Comparison of ENCODE assay signal across 8 cellular contexts in the genomic region with DNA sequence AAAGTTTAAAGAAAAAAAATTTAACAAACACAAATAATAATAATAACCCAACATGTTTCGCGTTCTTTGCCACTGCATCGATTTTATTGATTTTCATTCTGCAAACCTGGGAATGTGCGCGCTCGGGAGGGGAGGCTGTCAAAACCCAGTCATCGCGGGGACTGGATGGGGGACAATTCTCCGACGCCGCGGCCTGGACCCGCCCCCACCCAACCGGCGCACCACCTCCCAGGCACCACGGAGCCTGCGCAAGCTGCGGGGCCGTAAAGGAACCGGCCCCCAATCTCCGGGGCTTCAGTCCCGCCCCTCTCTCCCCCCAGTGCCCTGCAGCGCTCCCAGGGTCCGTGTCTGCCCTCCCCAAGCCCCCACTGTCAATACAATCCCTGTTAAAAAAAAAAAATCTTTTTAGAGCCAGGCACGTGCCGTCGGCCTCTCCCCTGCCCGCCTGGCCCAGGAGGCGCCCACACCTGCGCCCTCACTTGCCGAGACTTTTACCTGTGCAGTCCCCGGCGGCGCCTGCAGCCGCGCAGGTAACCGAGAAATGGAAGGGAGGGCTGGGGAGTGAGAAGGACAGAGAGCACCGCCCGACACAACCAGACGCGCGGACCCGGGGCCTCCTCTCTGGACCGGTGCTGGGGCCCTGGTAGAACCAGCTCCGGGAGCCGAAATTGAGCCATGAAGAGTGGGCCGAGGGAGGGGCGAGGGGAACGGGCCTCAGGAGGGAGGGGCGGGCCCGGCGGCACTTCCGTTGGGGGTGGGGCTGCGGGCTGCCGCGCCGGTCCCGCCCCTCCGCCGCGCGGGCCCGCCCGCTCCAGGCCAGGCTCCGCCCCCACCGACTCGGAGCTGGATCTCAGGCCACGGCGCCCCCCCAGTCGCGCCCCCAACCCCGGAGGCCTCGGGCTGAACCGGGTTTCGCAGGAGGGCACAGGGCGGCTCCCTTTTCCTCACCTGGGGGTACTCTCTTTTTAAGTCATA. TPM values are rescaled to one million over a fixed set of nuclear protein-coding genes. Genes with fewer than 3 reads are reported as not detected.
A peak's percentile ranks its signal among the peaks of the same experiment; 100 is the strongest.
DNase-seq lines count a peak whose midpoint lies in the region; ATAC-seq, FAIRE-seq and TF ChIP-seq lines count a peak whose summit lies in the region.

No MANE protein-coding gene starts in this region.

- H3K27me3 ChIP-seq in BJ (ENCODE audit: control insufficient read depth, insufficient read depth, low read length), result peaks cover 10% of the 10 kb centered on the region

- DNase-seq in BJ (ENCODE audit: low read depth) (no peak), NB4 (ENCODE audit: low read depth) (peak; percentile 91), frontal cortex (ENCODE audit: low spot score in 2 of 2) (peak; percentile 79 to 85), nephron progenitor cell (peak; percentile 84), activated gamma-delta T cell (lab: John Stamatoyannopoulos, UW) (no peak)
- peak; percentile 33 for DNase-seq in activated CD8-positive, alpha-beta memory T cell treated with anti-CD3 and anti-CD28 coated beads, Interleukin-2, amount 50 U/mL, for 4 hours

- no peak for FAIRE-seq in frontal cortex (lab: Jason Lieb, UNC)

- peaks cover 46% of the 10 kb centered on the region for H3K4me1 Mint-ChIP-seq in nephron progenitor cell

- no peaks in the 10 kb centered on the region for H3K36me3 ChIP-seq in BJ (ENCODE audit: control insufficient read depth, insufficient read depth, low read length)

- POLR2A ChIA-PET in BJ (lab: Charles Lee), result no interaction called here

- TF ChIP-seq POLR2A in GM18505 (IDR thresholded peaks at IDR 0.05; ENCODE audit: borderline replicate concordance, extremely low read depth, insufficient read depth, insufficient read length) (no peak), NB4 (IDR thresholded peaks at IDR 0.05; ENCODE audit: extremely low read depth, insufficient read length) (peak; percentile 22)

- peaks cover 15% of the 10 kb centered on the region for H3K27me3 Mint-ChIP-seq in nephron progenitor cell (ENCODE audit: low read depth, poor library complexity)

- H3K4me3 ChIP-seq in BJ (ENCODE audit: low read depth, low read length) (peak overlapping the region; percentile 92), NB4 (ENCODE audit: low read depth, low read length) (peak overlapping the region; percentile 77)

- H3K27ac Mint-ChIP-seq in nephron progenitor cell, result peak overlapping the region; percentile 93

- H3K36me3 Mint-ChIP-seq in nephron progenitor cell (ENCODE audit: low read depth), result peaks cover 4% of the 10 kb centered on the region

- CTCF ChIA-PET in BJ (lab: Yijun Ruan, JAX), result no interaction called here

- H3K9me3 Mint-ChIP-seq in nephron progenitor cell, result no peaks in the 10 kb centered on the region

- TF ChIP-seq CTCF in BJ (IDR thresholded peaks at IDR 0.05; ENCODE audit: insufficient read depth, low read depth, low read length) (no peak), NB4 (IDR thresholded peaks at IDR 0.05; ENCODE audit: low read depth, low read length) (no peak), nephron progenitor cell (IDR thresholded peaks at IDR 0.05) (no peak)

- H3K4me3 Mint-ChIP-seq in nephron progenitor cell, result peak overlapping the region; percentile 85

- ATAC-seq in GM18505 (IDR thresholded peaks at IDR 0.05; ENCODE audit: unreplicated experiment), result peak; percentile 75
- no peak for ATAC-seq in GM18520 (IDR thresholded peaks at IDR 0.05; ENCODE audit: unreplicated experiment)

RNA-seq across cellular contexts. Expression of a gene that starts 7.6 kb away (rescaled TPM):
- polyA plus RNA-seq in BJ (2011; rRNA removed), result 0.45 and 0.51 TPM in 2 replicates
- polyA minus RNA-seq in BJ (2011; rRNA and poly(A)+ RNA removed), result 0.33 and 0.62 TPM in 2 replicates
- 1.6 TPM for total RNA-seq in frontal cortex

RNA-seq across cellular contexts. Expression of a gene that starts 22.2 kb away (rescaled TPM):
- polyA plus RNA-seq in BJ (2011; rRNA removed), result 0.12 TPM in 1 of 2 replicates, not detected in the other
- 0.05 and 0.47 TPM in 2 replicates for polyA minus RNA-seq in BJ (2011; rRNA and poly(A)+ RNA removed)
- 4.5 TPM for total RNA-seq in frontal cortex

Comparison
In these comparisons a context has a peak if more than half of its experiments do, and no peak if none do; other contexts are left out.
1. DNase-seq: peak in NB4 (single experiment), activated CD8-positive, alpha-beta memory T cell treated with anti-CD3 and anti-CD28 coated beads, Interleukin-2, amount 50 U/mL, for 4 hours (single experiment), frontal cortex (2 of 2) and nephron progenitor cell (single experiment); none in BJ (single experiment) and activated gamma-delta T cell (single experiment).